Comparison of ENCODE assay signal across 1 cellular context in genomic region chr15:63501256-63502089, GRCh38.
TF ChIP-seq lines count a peak whose summit lies in the region.

No MANE protein-coding gene starts in this region.

TF ChIP-seq in HepG2, 621 proteins besides CTCF, POLR2A, EP300 and RAD21 (continued from another document and continues in another):
- no peak for TF ChIP-seq RERE (CRISPR knock-in tag; IDR thresholded peaks at IDR 0.05; ENCODE audit: low read depth)
- TF ChIP-seq ZNF10 (CRISPR knock-in tag; IDR thresholded peaks at IDR 0.05; ENCODE audit: borderline replicate concordance, low read depth) = no peak
- TF ChIP-seq CENPX (CRISPR knock-in tag; IDR thresholded peaks at IDR 0.05) = no peak
- no peak for TF ChIP-seq MED13 (CRISPR knock-in tag; IDR thresholded peaks at IDR 0.05)
- no peak for TF ChIP-seq ZNF616 (CRISPR knock-in tag; IDR thresholded peaks at IDR 0.05; ENCODE audit: low read depth)
- TF ChIP-seq MYNN (CRISPR knock-in tag; IDR thresholded peaks at IDR 0.05; ENCODE audit: low read depth) = no peak
- TF ChIP-seq CERS6 (CRISPR knock-in tag; IDR thresholded peaks at IDR 0.05) = no peak
- TF ChIP-seq ARID4A (CRISPR knock-in tag; IDR thresholded peaks at IDR 0.05; ENCODE audit: borderline replicate concordance) = peak; percentile 44; the same call in 1 of the 2 replicates
- TF ChIP-seq SNAPC4 (CRISPR knock-in tag; IDR thresholded peaks at IDR 0.05) = no peak
- TF ChIP-seq ZNF274 (CRISPR knock-in tag; IDR thresholded peaks at IDR 0.05) = no peak
- TF ChIP-seq ASH2L (IDR thresholded peaks at IDR 0.05; ENCODE audit: insufficient read length, low read depth, low read length) = peak; percentile 15
- TF ChIP-seq TERF1 (CRISPR knock-in tag; IDR thresholded peaks at IDR 0.05) = no peak
- TF ChIP-seq NFE2 (CRISPR knock-in tag; IDR thresholded peaks at IDR 0.05) = no peak
- TF ChIP-seq NFYB (CRISPR knock-in tag; IDR thresholded peaks at IDR 0.05) = no peak
- no peak for TF ChIP-seq ZNF619 (CRISPR knock-in tag; IDR thresholded peaks at IDR 0.05)
- peak; percentile 81 for TF ChIP-seq GABPB1 (CRISPR knock-in tag; IDR thresholded peaks at IDR 0.05)
- no peak for TF ChIP-seq ZSCAN12 (CRISPR knock-in tag; IDR thresholded peaks at IDR 0.05)
- TF ChIP-seq ZNF746 (CRISPR knock-in tag; IDR thresholded peaks at IDR 0.05) = 0 out of 2 replicates have a peak, but pooled peaks have one; percentile 21
- TF ChIP-seq ZEB1 (IDR thresholded peaks at IDR 0.05; ENCODE audit: insufficient replicate concordance, low read depth) = no peak
- TF ChIP-seq NCOA1 (CRISPR knock-in tag; IDR thresholded peaks at IDR 0.05) = no peak
- no peak for TF ChIP-seq THRA (CRISPR knock-in tag; IDR thresholded peaks at IDR 0.05; ENCODE audit: borderline replicate concordance)
- no peak for TF ChIP-seq CEBPG (CRISPR knock-in tag; IDR thresholded peaks at IDR 0.05)
- peak; percentile 64 for TF ChIP-seq ARID5B (CRISPR knock-in tag; IDR thresholded peaks at IDR 0.05)
- no peak for TF ChIP-seq ZFP1 (CRISPR knock-in tag; IDR thresholded peaks at IDR 0.05)
- no peak for TF ChIP-seq POGZ (CRISPR knock-in tag; IDR thresholded peaks at IDR 0.05)
- no peak for TF ChIP-seq SOX5 (CRISPR knock-in tag; IDR thresholded peaks at IDR 0.05; ENCODE audit: borderline replicate concordance)
- no peak for TF ChIP-seq ZNF180 (CRISPR knock-in tag; IDR thresholded peaks at IDR 0.05; ENCODE audit: borderline replicate concordance, low read depth)
- TF ChIP-seq SKIL (CRISPR knock-in tag; IDR thresholded peaks at IDR 0.05; ENCODE audit: borderline replicate concordance) = no peak
- TF ChIP-seq ATF7-NPFF (CRISPR knock-in tag; IDR thresholded peaks at IDR 0.05; ENCODE audit: low read depth) = no peak
- TF ChIP-seq ZSCAN21 (CRISPR knock-in tag; IDR thresholded peaks at IDR 0.05; ENCODE audit: borderline replicate concordance) = no peak
